Comparison of ENCODE assay signal across 1 cellular context in the genomic region with DNA sequence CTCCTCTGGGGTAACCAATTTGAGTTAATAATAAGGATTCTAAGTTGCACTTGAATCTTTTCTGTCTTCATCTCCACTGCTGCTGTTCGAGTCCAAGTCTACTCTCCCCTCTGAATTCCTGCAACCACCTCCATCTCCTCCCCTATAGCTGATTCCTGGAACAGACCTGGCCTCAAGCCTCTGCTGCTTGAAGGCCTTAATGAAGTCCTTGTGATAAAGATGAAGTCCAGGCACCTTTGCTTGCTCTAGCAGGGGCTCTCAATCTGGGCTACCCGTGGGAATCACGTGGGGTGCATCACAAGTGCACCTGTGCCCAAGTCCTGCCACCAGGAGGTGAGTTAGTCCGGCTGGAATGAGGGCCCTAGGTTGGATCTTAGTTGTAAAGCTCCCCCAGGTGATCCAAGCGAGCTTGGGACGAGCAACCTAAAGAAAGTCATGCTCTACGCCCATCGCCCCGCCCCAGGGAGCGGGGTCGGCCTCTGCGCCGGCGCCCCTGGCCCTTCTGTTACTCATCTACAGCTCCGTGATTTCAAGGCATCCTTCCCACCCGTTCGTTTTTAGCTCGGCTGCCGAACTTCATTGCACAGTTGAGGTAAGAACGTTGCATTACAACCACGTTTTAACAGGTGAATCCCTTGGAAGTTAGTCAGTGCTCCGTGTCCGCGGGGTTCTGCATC.
TF ChIP-seq lines count a peak whose summit lies in the region.

No MANE protein-coding gene starts in this region.

TF ChIP-seq in SK-N-SH treated with all-trans-retinoic acid at 6 μM for 48 hours, 23 proteins besides CTCF, POLR2A, EP300 and RAD21 (continued from another document):
- TF ChIP-seq TOX (CRISPR knock-in tag; IDR thresholded peaks at IDR 0.05; ENCODE audit: borderline replicate concordance), result no peak
